Comparison of ENCODE assay signal across 20 cellular contexts in the genomic region with DNA sequence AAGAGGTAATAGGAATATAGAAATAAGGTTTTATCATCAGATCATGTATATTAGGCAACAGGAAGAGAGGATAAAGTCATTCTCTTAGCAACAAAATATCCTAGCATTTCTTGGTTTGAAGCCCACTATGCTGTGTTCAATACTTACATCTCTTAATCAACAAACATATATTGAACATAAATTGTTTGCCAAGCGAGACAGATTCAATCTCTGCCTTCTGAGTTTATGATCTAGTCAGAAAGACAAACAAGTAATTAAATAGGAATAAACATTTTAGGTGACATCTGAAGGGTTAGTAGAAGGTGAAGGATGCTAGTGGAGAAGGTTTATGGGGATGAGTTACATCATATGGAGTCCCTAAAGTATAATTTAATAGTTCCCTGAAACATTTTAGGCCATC.
"Had no signal": no experiment of that assay in that cellular context is flagged by ENCODE, and none has a peak within 500 bp of the region (broad histone marks: within the 10 kb centered on the region; RNA-seq: fewer than 3 reads in every experiment).

No MANE protein-coding gene starts in this region.

- DNase-seq: Karpas-422, KG1, NCI-H1092, NCI-H1105 treated with DMSO at 0.1 percent for 48 hours, NCI-H1417 treated with DMSO at 0.1 percent for 48 hours, NCI-H187, NCI-H2029, NCI-H2081 treated with DMSO at 0.1 percent for 48 hours, NCI-H2171, NCI-H226, NCI-H446, NCI-H510A, NCI-H524 treated with DMSO at 0.1 percent for 48 hours, NCI-H69, NCI-H774, PC-3, SHP77, SK-N-SH had no signal

- H3K9ac ChIP-seq: SK-N-SH had no signal

- H3K27ac ChIP-seq: RWPE1 had no signal

- H3K9me3 ChIP-seq: SK-N-SH had no signal

- ATAC-seq: Panc1, PC-3 had no signal

- H3K4me2 ChIP-seq: SK-N-SH had no signal
